39 cellular contexts compared by ENCODE assay signal in genomic region chr22:44218071-44218470, GRCh38. TPM values are rescaled to one million over a fixed set of nuclear protein-coding genes. Genes with fewer than 3 reads are reported as not detected.
"Had no signal": no experiment of that assay in that cellular context is flagged by ENCODE, and none has a peak within 500 bp of the region (broad histone marks: within the 10 kb centered on the region; RNA-seq: fewer than 3 reads in every experiment).

No MANE protein-coding gene starts in this region.

- H3K27me3 ChIP-seq: brain microvascular endothelial cell had no signal

- H3K36me3 ChIP-seq: brain microvascular endothelial cell, WERI-Rb-1 had no signal

- DNase-seq: activated CD4-positive, alpha-beta memory T cell treated with anti-CD3 and anti-CD28 coated beads, Interleukin-2, amount 10 ng/mL, durations not matched to agents 7 days and 5 days; activated CD4-positive, alpha-beta T cell treated with anti-CD3 and anti-CD28 coated beads for 1 hour; activated CD4-positive, alpha-beta T cell treated with anti-CD3 and anti-CD28 coated beads for 48 hours; activated CD4-positive, CD25-positive, alpha-beta regulatory T cell; activated CD8-positive, alpha-beta memory T cell treated with anti-CD3 and anti-CD28 coated beads for 24 hours; activated CD8-positive, alpha-beta memory T cell treated with anti-CD3 and anti-CD28 coated beads, Interleukin-2, amount 10 ng/mL, durations not matched to agents 7 days and 5 days; activated CD8-positive, alpha-beta memory T cell treated with anti-CD3 and anti-CD28 coated beads, Interleukin-2, amount 50 U/mL, for 48 hours; activated effector memory CD4-positive, alpha-beta T cell treated with anti-CD3 and anti-CD28 coated beads, Interleukin-2, amount 50 U/mL, for 16 hours; activated naive CD4-positive, alpha-beta T cell; activated naive CD4-positive, alpha-beta T cell treated with anti-CD3 and anti-CD28 coated beads, Interleukin-2, amount 50 U/mL, for 16 hours; activated naive CD8-positive, alpha-beta T cell treated with anti-CD3 and anti-CD28 coated beads for 36 hours; activated T-cell treated with anti-CD3 and anti-CD28 coated beads, Interleukin-2, amount 50 U/mL, for 48 hours; amniotic stem cell; brain microvascular endothelial cell; central memory CD4-positive, alpha-beta T cell; MM.1S; NCI-H1092; NCI-H1436 treated with DMSO at 0.1 percent for 48 hours; NCI-H1694 treated with DMSO at 0.1 percent for 48 hours; NCI-H2029; NCI-H2107; NCI-H2171; NCI-H510A; NCI-H526; NCI-H748 treated with DMSO at 0.1 percent for 48 hours; NK-92 treated with Interleukin-12 subunit alpha and Interleukin-12 subunit beta, amount 100 ng/mL, for 24 hours; PC-9; SIG-M5; SW 1271; T-helper 1 cell; T-helper 2 cell; T-helper 9 cell; WERI-Rb-1 had no signal

- FAIRE-seq: colon, RCC 7860 had no signal

- ATAC-seq: activated CD8-positive, alpha-beta memory T cell treated with anti-CD3 and anti-CD28 coated beads, Interleukin-2, amount 10 ng/mL, durations not matched to agents 7 days and 5 days; activated T-helper 17 cell treated with anti-CD3 and anti-CD28 coated beads, Interleukin-2, amount 50 U/mL, for 72 hours; Right ventricle myocardium inferior had no signal

- H3K27ac ChIP-seq: brain microvascular endothelial cell, PC-9, RWPE1, WERI-Rb-1 had no signal

- H3K4me3 ChIP-seq: PC-9 had no signal

RNA-seq across cellular contexts. Expression of gene PARVG, which starts 37.3 kb away (rescaled TPM):
- total RNA-seq: PC-9, SK-MEL-5 had no signal
